In the genomic region with DNA sequence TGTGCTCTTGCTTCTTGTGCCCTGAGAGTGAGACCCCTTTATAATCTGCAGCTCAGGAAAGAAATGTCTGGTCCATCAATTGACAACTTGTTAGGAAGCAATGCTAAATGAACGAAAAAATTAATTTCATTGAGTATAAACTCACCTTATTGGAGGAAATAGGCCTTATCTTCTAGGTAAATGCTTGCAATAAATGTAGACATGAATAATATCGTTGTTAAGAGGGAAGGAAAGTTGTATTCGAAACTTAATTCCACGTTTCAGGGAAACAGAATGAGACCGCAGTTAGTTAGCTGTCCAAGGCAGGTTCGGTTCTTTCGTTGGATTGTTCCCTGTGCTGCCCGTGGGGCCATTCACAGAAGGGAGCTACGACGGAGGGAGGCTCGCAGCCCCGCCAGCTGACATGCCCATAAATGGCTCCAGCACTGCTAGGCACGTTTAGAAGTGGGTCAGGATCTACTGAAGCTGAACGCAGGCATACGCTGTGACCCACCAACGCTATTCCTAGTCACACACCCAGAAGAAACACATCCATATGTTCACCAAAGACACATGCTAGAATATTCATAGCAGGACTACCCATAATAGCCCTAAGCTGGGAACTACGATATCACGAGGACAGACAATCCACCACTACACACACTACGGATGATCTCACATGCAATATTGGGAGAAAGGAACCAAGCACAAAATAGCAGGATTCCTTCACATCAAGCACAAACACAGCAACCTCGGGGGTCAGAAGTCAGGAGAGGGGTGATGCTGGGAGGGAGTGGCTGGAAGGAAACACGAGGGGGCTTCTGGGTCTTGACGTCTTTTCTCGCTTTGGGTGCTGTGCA, we compare ENCODE assay signal across 2 cellular contexts.
TF ChIP-seq lines count a peak whose summit lies in the region.

No MANE protein-coding gene starts in this region.

TF ChIP-seq in GM23338, 12 proteins besides CTCF, POLR2A, EP300 and RAD21:
- TF ChIP-seq, protein P1, sequence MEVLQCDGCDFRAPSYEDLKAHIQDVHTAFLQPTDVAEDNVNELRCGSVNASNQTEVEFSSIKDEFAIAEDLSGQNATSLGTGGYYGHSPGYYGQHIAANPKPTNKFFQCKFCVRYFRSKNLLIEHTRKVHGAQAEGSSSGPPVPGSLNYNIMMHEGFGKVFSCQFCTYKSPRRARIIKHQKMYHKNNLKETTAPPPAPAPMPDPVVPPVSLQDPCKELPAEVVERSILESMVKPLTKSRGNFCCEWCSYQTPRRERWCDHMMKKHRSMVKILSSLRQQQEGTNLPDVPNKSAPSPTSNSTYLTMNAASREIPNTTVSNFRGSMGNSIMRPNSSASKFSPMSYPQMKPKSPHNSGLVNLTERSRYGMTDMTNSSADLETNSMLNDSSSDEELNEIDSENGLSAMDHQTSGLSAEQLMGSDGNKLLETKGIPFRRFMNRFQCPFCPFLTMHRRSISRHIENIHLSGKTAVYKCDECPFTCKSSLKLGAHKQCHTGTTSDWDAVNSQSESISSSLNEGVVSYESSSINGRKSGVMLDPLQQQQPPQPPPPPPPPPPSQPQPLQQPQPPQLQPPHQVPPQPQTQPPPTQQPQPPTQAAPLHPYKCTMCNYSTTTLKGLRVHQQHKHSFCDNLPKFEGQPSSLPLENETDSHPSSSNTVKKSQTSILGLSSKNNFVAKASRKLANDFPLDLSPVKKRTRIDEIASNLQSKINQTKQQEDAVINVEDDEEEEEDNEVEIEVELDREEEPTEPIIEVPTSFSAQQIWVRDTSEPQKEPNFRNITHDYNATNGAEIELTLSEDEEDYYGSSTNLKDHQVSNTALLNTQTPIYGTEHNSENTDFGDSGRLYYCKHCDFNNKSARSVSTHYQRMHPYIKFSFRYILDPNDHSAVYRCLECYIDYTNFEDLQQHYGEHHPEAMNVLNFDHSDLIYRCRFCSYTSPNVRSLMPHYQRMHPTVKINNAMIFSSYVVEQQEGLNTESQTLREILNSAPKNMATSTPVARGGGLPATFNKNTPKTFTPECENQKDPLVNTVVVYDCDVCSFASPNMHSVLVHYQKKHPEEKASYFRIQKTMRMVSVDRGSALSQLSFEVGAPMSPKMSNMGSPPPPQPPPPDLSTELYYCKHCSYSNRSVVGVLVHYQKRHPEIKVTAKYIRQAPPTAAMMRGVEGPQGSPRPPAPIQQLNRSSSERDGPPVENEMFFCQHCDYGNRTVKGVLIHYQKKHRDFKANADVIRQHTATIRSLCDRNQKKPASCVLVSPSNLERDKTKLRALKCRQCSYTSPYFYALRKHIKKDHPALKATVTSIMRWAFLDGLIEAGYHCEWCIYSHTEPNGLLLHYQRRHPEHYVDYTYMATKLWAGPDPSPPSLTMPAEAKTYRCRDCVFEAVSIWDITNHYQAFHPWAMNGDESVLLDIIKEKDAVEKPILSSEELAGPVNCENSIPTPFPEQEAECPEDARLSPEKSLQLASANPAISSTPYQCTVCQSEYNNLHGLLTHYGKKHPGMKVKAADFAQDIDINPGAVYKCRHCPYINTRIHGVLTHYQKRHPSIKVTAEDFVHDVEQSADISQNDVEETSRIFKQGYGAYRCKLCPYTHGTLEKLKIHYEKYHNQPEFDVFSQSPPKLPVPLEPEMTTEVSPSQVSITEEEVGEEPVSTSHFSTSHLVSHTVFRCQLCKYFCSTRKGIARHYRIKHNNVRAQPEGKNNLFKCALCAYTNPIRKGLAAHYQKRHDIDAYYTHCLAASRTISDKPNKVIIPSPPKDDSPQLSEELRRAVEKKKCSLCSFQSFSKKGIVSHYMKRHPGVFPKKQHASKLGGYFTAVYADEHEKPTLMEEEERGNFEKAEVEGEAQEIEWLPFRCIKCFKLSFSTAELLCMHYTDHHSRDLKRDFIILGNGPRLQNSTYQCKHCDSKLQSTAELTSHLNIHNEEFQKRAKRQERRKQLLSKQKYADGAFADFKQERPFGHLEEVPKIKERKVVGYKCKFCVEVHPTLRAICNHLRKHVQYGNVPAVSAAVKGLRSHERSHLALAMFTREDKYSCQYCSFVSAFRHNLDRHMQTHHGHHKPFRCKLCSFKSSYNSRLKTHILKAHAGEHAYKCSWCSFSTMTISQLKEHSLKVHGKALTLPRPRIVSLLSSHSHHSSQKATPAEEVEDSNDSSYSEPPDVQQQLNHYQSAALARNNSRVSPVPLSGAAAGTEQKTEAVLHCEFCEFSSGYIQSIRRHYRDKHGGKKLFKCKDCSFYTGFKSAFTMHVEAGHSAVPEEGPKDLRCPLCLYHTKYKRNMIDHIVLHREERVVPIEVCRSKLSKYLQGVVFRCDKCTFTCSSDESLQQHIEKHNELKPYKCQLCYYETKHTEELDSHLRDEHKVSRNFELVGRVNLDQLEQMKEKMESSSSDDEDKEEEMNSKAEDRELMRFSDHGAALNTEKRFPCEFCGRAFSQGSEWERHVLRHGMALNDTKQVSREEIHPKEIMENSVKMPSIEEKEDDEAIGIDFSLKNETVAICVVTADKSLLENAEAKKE (CRISPR knock-in tag; IDR thresholded peaks at IDR 0.05), result no peak
- TF ChIP-seq JUNB (IDR thresholded peaks at IDR 0.05; ENCODE audit: unreplicated experiment), result no peak
TF ChIP-seq in GM23338: peak in this region for 0.

TF ChIP-seq in K562, 482 proteins besides CTCF, POLR2A, EP300 and RAD21 (continues in another document):
- TF ChIP-seq, protein P2, sequence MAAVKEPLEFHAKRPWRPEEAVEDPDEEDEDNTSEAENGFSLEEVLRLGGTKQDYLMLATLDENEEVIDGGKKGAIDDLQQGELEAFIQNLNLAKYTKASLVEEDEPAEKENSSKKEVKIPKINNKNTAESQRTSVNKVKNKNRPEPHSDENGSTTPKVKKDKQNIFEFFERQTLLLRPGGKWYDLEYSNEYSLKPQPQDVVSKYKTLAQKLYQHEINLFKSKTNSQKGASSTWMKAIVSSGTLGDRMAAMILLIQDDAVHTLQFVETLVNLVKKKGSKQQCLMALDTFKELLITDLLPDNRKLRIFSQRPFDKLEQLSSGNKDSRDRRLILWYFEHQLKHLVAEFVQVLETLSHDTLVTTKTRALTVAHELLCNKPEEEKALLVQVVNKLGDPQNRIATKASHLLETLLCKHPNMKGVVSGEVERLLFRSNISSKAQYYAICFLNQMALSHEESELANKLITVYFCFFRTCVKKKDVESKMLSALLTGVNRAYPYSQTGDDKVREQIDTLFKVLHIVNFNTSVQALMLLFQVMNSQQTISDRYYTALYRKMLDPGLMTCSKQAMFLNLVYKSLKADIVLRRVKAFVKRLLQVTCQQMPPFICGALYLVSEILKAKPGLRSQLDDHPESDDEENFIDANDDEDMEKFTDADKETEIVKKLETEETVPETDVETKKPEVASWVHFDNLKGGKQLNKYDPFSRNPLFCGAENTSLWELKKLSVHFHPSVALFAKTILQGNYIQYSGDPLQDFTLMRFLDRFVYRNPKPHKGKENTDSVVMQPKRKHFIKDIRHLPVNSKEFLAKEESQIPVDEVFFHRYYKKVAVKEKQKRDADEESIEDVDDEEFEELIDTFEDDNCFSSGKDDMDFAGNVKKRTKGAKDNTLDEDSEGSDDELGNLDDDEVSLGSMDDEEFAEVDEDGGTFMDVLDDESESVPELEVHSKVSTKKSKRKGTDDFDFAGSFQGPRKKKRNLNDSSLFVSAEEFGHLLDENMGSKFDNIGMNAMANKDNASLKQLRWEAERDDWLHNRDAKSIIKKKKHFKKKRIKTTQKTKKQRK (IDR thresholded peaks at IDR 0.05; ENCODE audit: borderline replicate concordance, low read depth, low read length), result no peak
- TF ChIP-seq, protein P3, sequence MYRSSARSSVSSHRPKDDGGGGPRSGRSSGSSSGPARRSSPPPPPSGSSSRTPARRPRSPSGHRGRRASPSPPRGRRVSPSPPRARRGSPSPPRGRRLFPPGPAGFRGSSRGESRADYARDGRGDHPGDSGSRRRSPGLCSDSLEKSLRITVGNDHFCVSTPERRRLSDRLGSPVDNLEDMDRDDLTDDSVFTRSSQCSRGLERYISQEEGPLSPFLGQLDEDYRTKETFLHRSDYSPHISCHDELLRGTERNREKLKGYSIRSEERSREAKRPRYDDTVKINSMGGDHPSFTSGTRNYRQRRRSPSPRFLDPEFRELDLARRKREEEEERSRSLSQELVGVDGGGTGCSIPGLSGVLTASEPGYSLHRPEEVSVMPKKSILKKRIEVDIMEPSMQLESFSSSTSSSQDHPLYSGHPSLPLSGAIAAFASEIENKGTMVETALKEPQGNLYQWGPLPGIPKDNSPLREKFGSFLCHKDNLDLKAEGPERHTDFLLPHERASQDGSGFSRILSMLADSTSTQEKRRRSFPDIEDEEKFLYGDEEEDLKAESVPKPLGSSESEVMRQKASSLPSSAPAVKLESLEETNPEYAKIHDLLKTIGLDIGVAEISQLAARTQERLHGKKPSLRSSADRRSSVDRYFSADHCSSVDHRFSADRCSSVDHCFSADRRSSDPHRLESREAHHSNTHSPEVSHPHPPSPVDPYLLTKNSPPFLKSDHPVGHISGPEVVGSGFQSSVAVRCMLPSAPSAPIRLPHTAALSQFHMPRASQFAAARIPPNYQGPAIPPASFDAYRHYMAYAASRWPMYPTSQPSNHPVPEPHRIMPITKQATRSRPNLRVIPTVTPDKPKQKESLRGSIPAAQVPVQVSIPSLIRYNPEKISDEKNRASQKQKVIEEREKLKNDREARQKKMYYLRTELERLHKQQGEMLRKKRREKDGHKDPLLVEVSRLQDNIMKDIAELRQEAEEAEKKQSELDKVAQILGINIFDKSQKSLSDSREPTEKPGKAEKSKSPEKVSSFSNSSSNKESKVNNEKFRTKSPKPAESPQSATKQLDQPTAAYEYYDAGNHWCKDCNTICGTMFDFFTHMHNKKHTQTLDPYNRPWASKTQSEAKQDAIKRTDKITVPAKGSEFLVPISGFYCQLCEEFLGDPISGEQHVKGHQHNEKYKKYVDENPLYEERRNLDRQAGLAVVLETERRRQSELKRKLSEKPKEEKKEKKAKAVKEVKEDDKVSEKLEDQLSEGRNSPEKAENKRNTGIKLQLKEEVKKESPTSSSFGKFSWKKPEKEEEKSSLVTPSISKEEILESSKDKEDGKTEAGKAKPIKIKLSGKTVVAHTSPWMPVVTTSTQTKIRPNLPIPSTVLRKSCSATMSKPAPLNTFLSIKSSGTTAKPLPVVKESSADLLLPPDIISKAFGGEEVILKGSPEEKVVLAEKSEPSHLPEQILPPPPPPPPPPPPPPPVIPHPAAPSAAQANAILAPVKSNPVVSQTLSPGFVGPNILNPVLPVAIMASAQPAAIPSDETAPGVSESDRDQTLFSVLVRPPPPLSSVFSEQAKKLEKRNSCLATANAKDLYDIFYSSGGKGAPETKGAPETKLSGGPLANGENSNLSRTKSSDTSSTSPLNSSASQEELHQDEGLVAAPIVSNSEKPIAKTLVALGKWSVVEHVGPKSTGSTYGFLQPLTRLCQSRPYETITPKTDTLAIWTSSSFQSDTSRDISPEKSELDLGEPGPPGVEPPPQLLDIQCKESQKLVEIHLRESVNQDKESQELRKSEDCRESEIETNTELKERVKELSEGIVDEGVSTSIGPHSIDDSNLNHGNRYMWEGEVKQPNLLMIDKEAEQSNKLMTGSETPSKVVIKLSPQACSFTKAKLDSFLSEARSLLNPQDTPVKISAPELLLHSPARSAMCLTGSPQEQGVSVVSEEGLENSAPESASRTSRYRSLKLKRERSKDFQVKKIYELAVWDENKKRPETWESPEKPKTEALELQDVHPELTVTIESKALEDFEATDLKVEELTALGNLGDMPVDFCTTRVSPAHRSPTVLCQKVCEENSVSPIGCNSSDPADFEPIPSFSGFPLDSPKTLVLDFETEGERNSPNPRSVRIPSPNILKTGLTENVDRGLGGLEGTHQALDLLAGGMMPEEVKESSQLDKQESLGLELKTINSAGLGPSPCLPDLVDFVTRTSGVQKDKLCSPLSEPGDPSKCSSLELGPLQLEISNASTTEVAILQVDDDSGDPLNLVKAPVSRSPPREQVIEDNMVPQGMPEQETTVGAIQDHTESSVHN (IDR thresholded peaks at IDR 0.05; ENCODE audit: borderline replicate concordance in 1 of 2, low read depth in 1 of 2), result no peak
- peak; percentile 55; the same call in 1 of the 2 replicates for TF ChIP-seq RNF2 (IDR thresholded peaks at IDR 0.05)
- TF ChIP-seq SRF (CRISPR knock-in tag; IDR thresholded peaks at IDR 0.05), result peak in 1 of 2 experiments; percentile 82; a peak in 2 of 4 replicates
- no peak for TF ChIP-seq CBX5 (IDR thresholded peaks at IDR 0.05; ENCODE audit: borderline replicate concordance, low read depth)
- TF ChIP-seq ZNF143 (CRISPR knock-in tag; IDR thresholded peaks at IDR 0.05), result no peak
- TF ChIP-seq, protein P4, sequence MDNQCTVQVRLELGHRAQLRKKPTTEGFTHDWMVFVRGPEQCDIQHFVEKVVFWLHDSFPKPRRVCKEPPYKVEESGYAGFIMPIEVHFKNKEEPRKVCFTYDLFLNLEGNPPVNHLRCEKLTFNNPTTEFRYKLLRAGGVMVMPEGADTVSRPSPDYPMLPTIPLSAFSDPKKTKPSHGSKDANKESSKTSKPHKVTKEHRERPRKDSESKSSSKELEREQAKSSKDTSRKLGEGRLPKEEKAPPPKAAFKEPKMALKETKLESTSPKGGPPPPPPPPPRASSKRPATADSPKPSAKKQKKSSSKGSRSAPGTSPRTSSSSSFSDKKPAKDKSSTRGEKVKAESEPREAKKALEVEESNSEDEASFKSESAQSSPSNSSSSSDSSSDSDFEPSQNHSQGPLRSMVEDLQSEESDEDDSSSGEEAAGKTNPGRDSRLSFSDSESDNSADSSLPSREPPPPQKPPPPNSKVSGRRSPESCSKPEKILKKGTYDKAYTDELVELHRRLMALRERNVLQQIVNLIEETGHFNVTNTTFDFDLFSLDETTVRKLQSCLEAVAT (IDR thresholded peaks at IDR 0.05), result no peak
- no peak for TF ChIP-seq ZNF124 (CRISPR knock-in tag; IDR thresholded peaks at IDR 0.05)
- TF ChIP-seq PHF21A (IDR thresholded peaks at IDR 0.05; ENCODE audit: borderline replicate concordance, low read depth), result no peak
- TF ChIP-seq RB1 (IDR thresholded peaks at IDR 0.05; ENCODE audit: low read depth), result no peak
- TF ChIP-seq SIX5 (IDR thresholded peaks at IDR 0.05; ENCODE audit: borderline replicate concordance in 1 of 2, insufficient read depth in 1 of 2, low read depth in 1 of 2, low read length in 2 of 2), result no peak
- no peak for TF ChIP-seq ELF2 (CRISPR knock-in tag; IDR thresholded peaks at IDR 0.05)
- TF ChIP-seq ETV5 (CRISPR knock-in tag; IDR thresholded peaks at IDR 0.05; ENCODE audit: low read depth), result no peak
- TF ChIP-seq CBFA2T2 (conservative IDR thresholded peaks at IDR 0.05), result no peak
- no peak for TF ChIP-seq ZNF274 (IDR thresholded peaks at IDR 0.05; ENCODE audit: borderline replicate concordance, low read depth, low read length)
- peak; percentile 93 for TF ChIP-seq CBX8 (IDR thresholded peaks at IDR 0.05; ENCODE audit: borderline replicate concordance, extremely low read depth, low read depth, low read length, poor library complexity, severe bottlenecking)
- TF ChIP-seq, protein P5, sequence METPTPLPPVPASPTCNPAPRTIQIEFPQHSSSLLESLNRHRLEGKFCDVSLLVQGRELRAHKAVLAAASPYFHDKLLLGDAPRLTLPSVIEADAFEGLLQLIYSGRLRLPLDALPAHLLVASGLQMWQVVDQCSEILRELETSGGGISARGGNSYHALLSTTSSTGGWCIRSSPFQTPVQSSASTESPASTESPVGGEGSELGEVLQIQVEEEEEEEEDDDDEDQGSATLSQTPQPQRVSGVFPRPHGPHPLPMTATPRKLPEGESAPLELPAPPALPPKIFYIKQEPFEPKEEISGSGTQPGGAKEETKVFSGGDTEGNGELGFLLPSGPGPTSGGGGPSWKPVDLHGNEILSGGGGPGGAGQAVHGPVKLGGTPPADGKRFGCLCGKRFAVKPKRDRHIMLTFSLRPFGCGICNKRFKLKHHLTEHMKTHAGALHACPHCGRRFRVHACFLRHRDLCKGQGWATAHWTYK (CRISPR knock-in tag; IDR thresholded peaks at IDR 0.05), result no peak
- TF ChIP-seq, protein P6, sequence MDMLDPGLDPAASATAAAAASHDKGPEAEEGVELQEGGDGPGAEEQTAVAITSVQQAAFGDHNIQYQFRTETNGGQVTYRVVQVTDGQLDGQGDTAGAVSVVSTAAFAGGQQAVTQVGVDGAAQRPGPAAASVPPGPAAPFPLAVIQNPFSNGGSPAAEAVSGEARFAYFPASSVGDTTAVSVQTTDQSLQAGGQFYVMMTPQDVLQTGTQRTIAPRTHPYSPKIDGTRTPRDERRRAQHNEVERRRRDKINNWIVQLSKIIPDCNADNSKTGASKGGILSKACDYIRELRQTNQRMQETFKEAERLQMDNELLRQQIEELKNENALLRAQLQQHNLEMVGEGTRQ (CRISPR knock-in tag; IDR thresholded peaks at IDR 0.05), result no peak
- no peak for TF ChIP-seq BCL6 (CRISPR knock-in tag; IDR thresholded peaks at IDR 0.05)
- no peak for TF ChIP-seq EP400 (IDR thresholded peaks at IDR 0.05)
